ENCODE assay signal across 2 cellular contexts in the genomic region with DNA sequence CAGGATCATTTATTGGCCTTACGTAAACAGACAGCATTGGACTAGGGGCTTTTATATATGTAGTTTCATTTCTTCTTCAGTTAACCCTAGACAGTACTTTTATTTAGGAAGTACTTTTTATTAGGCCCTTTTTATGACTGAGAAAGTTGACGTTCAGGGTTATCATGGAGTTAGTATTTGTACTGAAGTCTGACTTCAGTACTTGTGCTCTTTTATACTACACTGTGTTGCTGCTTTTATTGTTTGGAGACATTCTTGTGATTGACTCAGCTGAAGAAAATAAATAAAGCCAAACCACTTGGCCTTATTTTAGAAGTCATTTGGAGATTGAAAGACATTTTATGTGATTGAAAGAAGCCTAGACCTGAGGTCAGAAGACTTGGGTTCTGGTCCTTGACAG.
TF ChIP-seq lines count a peak whose summit lies in the region.

No MANE protein-coding gene starts in this region.

TF ChIP-seq in IMR-90, 13 proteins besides CTCF, POLR2A, EP300 and RAD21:
- no peak for TF ChIP-seq CEBPB (IDR thresholded peaks at IDR 0.05; ENCODE audit: low read depth, low read length)
- TF ChIP-seq SMC3 (IDR thresholded peaks at IDR 0.05; ENCODE audit: low read depth, low read length) = no peak
- no peak for TF ChIP-seq NFE2L2 (IDR thresholded peaks at IDR 0.05; ENCODE audit: low read depth, low read length)
- no peak for TF ChIP-seq MAFK (IDR thresholded peaks at IDR 0.05; ENCODE audit: low read depth, low read length)
- no peak for TF ChIP-seq MXI1 (IDR thresholded peaks at IDR 0.05; ENCODE audit: borderline replicate concordance, low read depth, low read length)
- TF ChIP-seq FOS (IDR thresholded peaks at IDR 0.05; ENCODE audit: low read depth, low read length) = no peak
- no peak for TF ChIP-seq MAZ (IDR thresholded peaks at IDR 0.05; ENCODE audit: borderline replicate concordance, low read depth, low read length)
- no peak for TF ChIP-seq RCOR1 (IDR thresholded peaks at IDR 0.05; ENCODE audit: insufficient replicate concordance, low read length)
- no peak for TF ChIP-seq CHD1 (IDR thresholded peaks at IDR 0.05; ENCODE audit: low read depth, low read length)

TF ChIP-seq in K562, 482 proteins besides CTCF, POLR2A, EP300 and RAD21:
- TF ChIP-seq BCL6 (CRISPR knock-in tag; IDR thresholded peaks at IDR 0.05) = no peak
- TF ChIP-seq ETV5 (CRISPR knock-in tag; IDR thresholded peaks at IDR 0.05; ENCODE audit: low read depth) = no peak
- TF ChIP-seq ZBTB7A (IDR thresholded peaks at IDR 0.05; ENCODE audit: borderline replicate concordance, control insufficient read depth, low read depth, low read length) = no peak
- no peak for TF ChIP-seq SRSF7 (optimal IDR thresholded peaks at IDR 0.05; ENCODE audit: low read depth, low read length)
- TF ChIP-seq ZNF695 (CRISPR knock-in tag; IDR thresholded peaks at IDR 0.05) = no peak
- no peak for TF ChIP-seq HSF4 (CRISPR knock-in tag; IDR thresholded peaks at IDR 0.05; ENCODE audit: borderline replicate concordance)
- no peak for TF ChIP-seq NCOR1 (IDR thresholded peaks at IDR 0.05)
- TF ChIP-seq HOXB6 (CRISPR knock-in tag; IDR thresholded peaks at IDR 0.05; ENCODE audit: borderline replicate concordance) = no peak
- no peak for TF ChIP-seq RBM17 (IDR thresholded peaks at IDR 0.05; ENCODE audit: borderline replicate concordance, low read depth, low read length)
- no peak for TF ChIP-seq RB1 (IDR thresholded peaks at IDR 0.05; ENCODE audit: low read depth)
- no peak for TF ChIP-seq CREB5 (CRISPR knock-in tag; IDR thresholded peaks at IDR 0.05)
- TF ChIP-seq ZNF354B (CRISPR knock-in tag; IDR thresholded peaks at IDR 0.05) = no peak
- TF ChIP-seq NR3C1 (CRISPR knock-in tag; IDR thresholded peaks at IDR 0.05) = no peak
- TF ChIP-seq, protein P1, sequence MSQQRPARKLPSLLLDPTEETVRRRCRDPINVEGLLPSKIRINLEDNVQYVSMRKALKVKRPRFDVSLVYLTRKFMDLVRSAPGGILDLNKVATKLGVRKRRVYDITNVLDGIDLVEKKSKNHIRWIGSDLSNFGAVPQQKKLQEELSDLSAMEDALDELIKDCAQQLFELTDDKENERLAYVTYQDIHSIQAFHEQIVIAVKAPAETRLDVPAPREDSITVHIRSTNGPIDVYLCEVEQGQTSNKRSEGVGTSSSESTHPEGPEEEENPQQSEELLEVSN (IDR thresholded peaks at IDR 0.05; ENCODE audit: borderline replicate concordance in 1 of 2, extremely low read depth in 1 of 2, insufficient read depth in 1 of 2, insufficient read length in 1 of 2, low read depth in 1 of 2, low read length in 1 of 2, poor library complexity in 1 of 2, severe bottlenecking in 1 of 2) = no peak
- no peak for TF ChIP-seq GATA2 (CRISPR knock-in tag; IDR thresholded peaks at IDR 0.05)
- TF ChIP-seq, protein P2, sequence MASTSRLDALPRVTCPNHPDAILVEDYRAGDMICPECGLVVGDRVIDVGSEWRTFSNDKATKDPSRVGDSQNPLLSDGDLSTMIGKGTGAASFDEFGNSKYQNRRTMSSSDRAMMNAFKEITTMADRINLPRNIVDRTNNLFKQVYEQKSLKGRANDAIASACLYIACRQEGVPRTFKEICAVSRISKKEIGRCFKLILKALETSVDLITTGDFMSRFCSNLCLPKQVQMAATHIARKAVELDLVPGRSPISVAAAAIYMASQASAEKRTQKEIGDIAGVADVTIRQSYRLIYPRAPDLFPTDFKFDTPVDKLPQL (IDR thresholded peaks at IDR 0.05; ENCODE audit: extremely low read depth, insufficient read length) = no peak
- TF ChIP-seq KDM5B (IDR thresholded peaks at IDR 0.05; ENCODE audit: insufficient replicate concordance, low read depth, low read length) = no peak
- TF ChIP-seq POLR2H (tag; IDR thresholded peaks at IDR 0.05; ENCODE audit: low read depth) = no peak
- TF ChIP-seq, protein P3, sequence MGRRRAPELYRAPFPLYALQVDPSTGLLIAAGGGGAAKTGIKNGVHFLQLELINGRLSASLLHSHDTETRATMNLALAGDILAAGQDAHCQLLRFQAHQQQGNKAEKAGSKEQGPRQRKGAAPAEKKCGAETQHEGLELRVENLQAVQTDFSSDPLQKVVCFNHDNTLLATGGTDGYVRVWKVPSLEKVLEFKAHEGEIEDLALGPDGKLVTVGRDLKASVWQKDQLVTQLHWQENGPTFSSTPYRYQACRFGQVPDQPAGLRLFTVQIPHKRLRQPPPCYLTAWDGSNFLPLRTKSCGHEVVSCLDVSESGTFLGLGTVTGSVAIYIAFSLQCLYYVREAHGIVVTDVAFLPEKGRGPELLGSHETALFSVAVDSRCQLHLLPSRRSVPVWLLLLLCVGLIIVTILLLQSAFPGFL (CRISPR knock-in tag; IDR thresholded peaks at IDR 0.05) = no peak
